In genomic region chr2:53740170-53740569, GRCh38 we compare ENCODE assay signal across 1 cellular context.
TF ChIP-seq lines count a peak whose summit lies in the region.

No MANE protein-coding gene starts in this region.

TF ChIP-seq in GM23338, 12 proteins besides CTCF, POLR2A, EP300 and RAD21 (continued from another document):
- TF ChIP-seq CREB1 (CRISPR knock-in tag; IDR thresholded peaks at IDR 0.05; ENCODE audit: low read depth) (no peak), REST (IDR thresholded peaks at IDR 0.05; ENCODE audit: unreplicated experiment) (no peak), POLR2AphosphoS5 (IDR thresholded peaks at IDR 0.05; ENCODE audit: low read depth) (no peak), NANOG (IDR thresholded peaks at IDR 0.05; ENCODE audit: borderline replicate concordance) (no peak), ETS1 (IDR thresholded peaks at IDR 0.05) (no peak), JUNB (IDR thresholded peaks at IDR 0.05; ENCODE audit: unreplicated experiment) (no peak), ZNF331 (CRISPR knock-in tag; IDR thresholded peaks at IDR 0.05; ENCODE audit: low read depth) (no peak), STAT1 (IDR thresholded peaks at IDR 0.05; ENCODE audit: unreplicated experiment) (no peak), ZNF114 (CRISPR knock-in tag; IDR thresholded peaks at IDR 0.05) (no peak), EZH2 (IDR thresholded peaks at IDR 0.05; ENCODE audit: low read depth, unreplicated experiment) (no peak)
